Comparison of ENCODE assay signal across 12 cellular contexts in genomic region chr7:132472463-132473120, GRCh38.
DNase-seq lines count a peak whose midpoint lies in the region; ATAC-seq and TF ChIP-seq lines count a peak whose summit lies in the region.
"Had no signal": no experiment of that assay in that cellular context is flagged by ENCODE, and none has a peak within 500 bp of the region (broad histone marks: within the 10 kb centered on the region; RNA-seq: fewer than 3 reads in every experiment).

No MANE protein-coding gene starts in this region.

- H3K27me3 ChIP-seq in psoas muscle (ENCODE audit: insufficient read depth in 3 of 3, low read length in 2 of 3): no peaks in the 10 kb centered on the region
- H3K27me3 ChIP-seq in CD8-positive, alpha-beta memory T cell (ENCODE audit: insufficient read depth, low read length, poor library complexity, severe bottlenecking): no peaks in the 10 kb centered on the region
- H3K27me3 ChIP-seq: pancreas had no signal

- intact Hi-C loops in psoas muscle (cut with DNase I): no loop called here

- peak; percentile 97 to 99 (median 98) for ATAC-seq in psoas muscle
- ATAC-seq in WTC11: no peak
- ATAC-seq: activated CD4-positive, alpha-beta T cell treated with anti-CD3 and anti-CD28 coated beads for 36 hours; K562 had no signal

- in situ Hi-C loops in G401 (cut with HindIII; ENCODE audit: low sequenced_read_pairs): no loop called here

- POLR2A ChIA-PET in WTC11 (lab: Charles Lee): no interaction called here
- POLR2A ChIA-PET in CD8-positive, alpha-beta memory T cell (lab: Charles Lee): no interaction called here

- H3K4me1 ChIP-seq in psoas muscle: peaks cover 9% of the 10 kb centered on the region
- peaks cover 12% of the 10 kb centered on the region for H3K4me1 ChIP-seq in CD8-positive, alpha-beta memory T cell (ENCODE audit: insufficient read depth, low read length)
- H3K4me1 ChIP-seq: pancreas had no signal

- H3K9me3 ChIP-seq in psoas muscle: no peaks in the 10 kb centered on the region
- no peaks in the 10 kb centered on the region for H3K9me3 ChIP-seq in CD8-positive, alpha-beta memory T cell (ENCODE audit: low read length)
- H3K9me3 ChIP-seq: pancreas had no signal

- H3K27me3 Mint-ChIP-seq in WTC11 (ENCODE audit: low read depth): peaks cover 4% of the 10 kb centered on the region
- peaks cover 14 to 32% of the 10 kb centered on the region in 2 donors for H3K27me3 Mint-ChIP-seq in CD8-positive, alpha-beta memory T cell

- CTCF ChIA-PET in WTC11 (lab: Charles Lee): interaction anchor here (0.7 kb wide), 1 partner anchor 35 kb away, joined by 3 read pairs; no protein-coding TSS in a partner anchor
- CTCF ChIA-PET in CD8-positive, alpha-beta memory T cell (lab: Charles Lee): no interaction called here

- H3K4me1 Mint-ChIP-seq in WTC11: peaks cover 49% of the 10 kb centered on the region
- H3K4me1 Mint-ChIP-seq in CD8-positive, alpha-beta memory T cell: peaks cover 9 to 16% (median 14%) of the 10 kb centered on the region in 3 donors

- no peak overlapping the region for H3K27ac Mint-ChIP-seq in WTC11
- peak overlapping the region in 1 of 8 donors; percentile 72 for H3K27ac Mint-ChIP-seq in CD8-positive, alpha-beta memory T cell
- H3K27ac Mint-ChIP-seq: activated CD4-positive, alpha-beta T cell treated with anti-CD3 and anti-CD28 coated beads for 36 hours had no signal

- DNase-seq in G401 (ENCODE audit: low spot score) (peak; percentile 27), SHP77 (lab: John Stamatoyannopoulos, UW) (peak; percentile 17 to 37), foreskin fibroblast (peak; percentile 73 to 78), psoas muscle (peak; percentile 44 to 64), SKM-1 treated with dmso at 0.1 percent for 144 hours (lab: John Stamatoyannopoulos, UW; ENCODE audit: unreplicated experiment) (no peak), WTC11 (ENCODE audit: low spot score) (no peak), hypothalamus (lab: John Stamatoyannopoulos, UW) (no peak)
- DNase-seq in CD8-positive, alpha-beta memory T cell: no peak
- DNase-seq: activated CD4-positive, alpha-beta T cell treated with anti-CD3 and anti-CD28 coated beads for 36 hours; DND-41; pancreas had no signal

- no peak overlapping the region for H3K27ac ChIP-seq in psoas muscle
- no peak overlapping the region for H3K27ac ChIP-seq in CD8-positive, alpha-beta memory T cell (ENCODE audit: low read depth, low read length)
- H3K27ac ChIP-seq: pancreas had no signal

- WGBS in psoas muscle, 3 donors: 35 to 40% (median 37%) methylated on average over 10 of the region's 10 CpGs

- no peak overlapping the region for H3K4me3 ChIP-seq in foreskin fibroblast (ENCODE audit: low read depth in 1 of 2, low read length in 2 of 2)
- H3K4me3 ChIP-seq in psoas muscle: no peak overlapping the region
- H3K4me3 ChIP-seq in CD8-positive, alpha-beta memory T cell (ENCODE audit: low read length): no peak overlapping the region
- H3K4me3 ChIP-seq: K562, pancreas had no signal

- H3K36me3 ChIP-seq in psoas muscle (ENCODE audit: insufficient read depth in 1 of 2, low read depth in 1 of 2): no peaks in the 10 kb centered on the region
- no peaks in the 10 kb centered on the region for H3K36me3 ChIP-seq in CD8-positive, alpha-beta memory T cell (ENCODE audit: insufficient read depth, low read length)
- H3K36me3 ChIP-seq: pancreas had no signal

- TF ChIP-seq CTCF in foreskin fibroblast (IDR thresholded peaks at IDR 0.05; ENCODE audit: low read depth, low read length) (no peak), psoas muscle (IDR thresholded peaks at IDR 0.05) (no peak), WTC11 (IDR thresholded peaks at IDR 0.05) (no peak)

- no peaks in the 10 kb centered on the region for H3K36me3 Mint-ChIP-seq in WTC11
- H3K36me3 Mint-ChIP-seq in CD8-positive, alpha-beta memory T cell: no peaks in the 10 kb centered on the region

- H3K4me3 Mint-ChIP-seq in WTC11: no peak overlapping the region
- H3K4me3 Mint-ChIP-seq in CD8-positive, alpha-beta memory T cell: no peak overlapping the region
- H3K4me3 Mint-ChIP-seq: activated CD4-positive, alpha-beta T cell treated with anti-CD3 and anti-CD28 coated beads for 36 hours had no signal

- no peaks in the 10 kb centered on the region; the same call in 1 of the 2 replicates for H3K9me3 Mint-ChIP-seq in WTC11
- H3K9me3 Mint-ChIP-seq in CD8-positive, alpha-beta memory T cell: peaks cover 0 to 3% (median 0%) of the 10 kb centered on the region in 5 donors

TF ChIP-seq in WTC11, 78 proteins besides CTCF, POLR2A, EP300 and RAD21:
- TF ChIP-seq ATF1 (CRISPR knock-in tag; IDR thresholded peaks at IDR 0.05) (no peak), IRF1 (CRISPR knock-in tag; IDR thresholded peaks at IDR 0.05) (no peak), ZNF416 (CRISPR knock-in tag; IDR thresholded peaks at IDR 0.05) (no peak), GRHL2 (CRISPR knock-in tag; IDR thresholded peaks at IDR 0.05; ENCODE audit: insufficient replicate concordance, severe bottlenecking) (no peak)

Comparison
In these comparisons a context has a peak if more than half of its experiments do, and no peak if none do; other contexts are left out.
1. DNase-seq: peak in G401 (single experiment), SHP77 (2 of 2), foreskin fibroblast (2 of 2) and psoas muscle (2 of 2); none in SKM-1 treated with dmso at 0.1 percent for 144 hours (single experiment), WTC11 (single experiment), hypothalamus (0 of 51) and CD8-positive, alpha-beta memory T cell (0 of 5).